ENCODE assay signal across 8 cellular contexts in the genomic region with DNA sequence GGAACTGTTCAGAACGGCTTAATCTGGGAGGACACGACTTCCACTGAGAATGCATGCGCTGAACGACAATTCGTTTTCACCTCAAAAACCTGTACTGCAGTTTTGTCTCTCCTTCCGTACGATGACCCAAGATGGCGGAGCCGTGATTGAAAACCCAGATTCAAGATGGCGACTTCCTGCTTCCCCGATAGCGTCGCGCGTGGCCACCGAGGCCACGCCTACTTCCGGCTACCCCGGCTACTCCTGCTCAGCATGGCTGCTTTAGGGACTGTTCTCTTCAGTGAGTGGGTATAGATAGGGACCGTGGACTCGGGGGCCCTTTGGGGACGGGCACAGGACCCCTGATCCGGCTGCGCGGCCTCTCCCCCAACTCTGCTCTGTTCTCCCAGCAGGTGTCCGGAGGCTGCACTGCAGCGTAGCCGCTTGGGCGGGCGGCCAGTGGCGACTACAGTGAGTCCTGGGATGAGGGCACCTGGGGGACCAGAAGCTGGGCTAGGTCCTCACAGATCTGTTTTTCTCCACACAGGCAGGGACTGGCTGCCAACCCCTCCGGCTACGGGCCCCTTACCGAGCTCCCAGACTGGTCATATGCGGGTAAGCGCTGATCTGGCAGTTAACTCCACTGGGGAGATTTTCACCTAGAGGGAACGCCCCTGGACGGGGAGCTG. TPM values are rescaled to one million over a fixed set of nuclear protein-coding genes. Genes with fewer than 3 reads are reported as not detected.
A peak's percentile ranks its signal among the peaks of the same experiment; 100 is the strongest.
DNase-seq lines count a peak whose midpoint lies in the region; ATAC-seq and TF ChIP-seq lines count a peak whose summit lies in the region.

A gene (plus strand): TSS at position 227 of the 668 bp plus-strand sequence. CDS start 26 bp downstream, at position 253.

- H3K27ac ChIP-seq in coronary artery (peak within 1 kb of the TSS; percentile 46 to 73), left lung (peak within 1 kb of the TSS; percentile 46 to 82)

- H3K27ac Mint-ChIP-seq in activated CD4-positive, alpha-beta T cell treated with anti-CD3 and anti-CD28 coated beads, Interleukin-2, amount 10 ng/mL, durations not matched to agents 24 days and 14 days = peak within 1 kb of the TSS; percentile 95

- H3K4me1 Mint-ChIP-seq in activated CD4-positive, alpha-beta T cell treated with anti-CD3 and anti-CD28 coated beads, Interleukin-2, amount 10 ng/mL, durations not matched to agents 24 days and 14 days = peaks cover 19% of the 10 kb centered on the region

- H3K36me3 ChIP-seq in BE2C = peaks cover 18% of the 10 kb centered on the region
- peaks cover 0 to 26% of the 10 kb centered on the region in 2 donors for H3K36me3 ChIP-seq in left lung

- peaks cover 33% of the 10 kb centered on the region for H3K36me3 Mint-ChIP-seq in activated CD4-positive, alpha-beta T cell treated with anti-CD3 and anti-CD28 coated beads, Interleukin-2, amount 10 ng/mL, durations not matched to agents 24 days and 14 days (ENCODE audit: low read depth)

- TF ChIP-seq CTCF in BE2C (IDR thresholded peaks at IDR 0.05; ENCODE audit: low read depth, low read length) (no peak), coronary artery (IDR thresholded peaks at IDR 0.05) (no peak), left lung (IDR thresholded peaks at IDR 0.05) (no peak)

- H3K9me3 ChIP-seq in BE2C (no peaks in the 10 kb centered on the region), left lung (no peaks in the 10 kb centered on the region)

- ATAC-seq in HG03442 (IDR thresholded peaks at IDR 0.05; ENCODE audit: unreplicated experiment) = peak; percentile 89
- peak; percentile 98 for ATAC-seq in left lung

- no peaks in the 10 kb centered on the region for H3K27me3 Mint-ChIP-seq in activated CD4-positive, alpha-beta T cell treated with anti-CD3 and anti-CD28 coated beads, Interleukin-2, amount 10 ng/mL, durations not matched to agents 24 days and 14 days

- H3K4me1 ChIP-seq in BE2C = 0 out of 2 replicates have a peak, but pooled peaks cover 3% of the 10 kb centered on the region
- H3K4me1 ChIP-seq in left lung = peaks cover 9 to 23% of the 10 kb centered on the region in 2 donors

- DNase-seq in BE2C (peak; percentile 91), GM19238 (ENCODE audit: insufficient read length, low spot score) (peak; percentile 84), NCI-H524 treated with DMSO at 0.1 percent for 48 hours (lab: John Stamatoyannopoulos, UW) (peak; percentile 85), coronary artery (ENCODE audit: low spot score) (peak; percentile 91), left lung (peak; percentile 92 to 96)
- DNase-seq in activated CD4-positive, alpha-beta T cell treated with anti-CD3 and anti-CD28 coated beads, Interleukin-2, amount 10 ng/mL, durations not matched to agents 24 days and 14 days = peak; percentile 96
- peak; percentile 82 to 84 for DNase-seq in stimulated activated CD4-positive, alpha-beta T cell treated with anti-CD3 and anti-CD28 coated beads, Interleukin-2, amount 100 ng/mL, for 48 hours

- peak within 1 kb of the TSS; percentile 98 for H3K4me3 ChIP-seq in BE2C (ENCODE audit: low read depth, low read length)
- peak within 1 kb of the TSS; percentile 78 for H3K4me3 ChIP-seq in coronary artery
- H3K4me3 ChIP-seq in left lung = peak within 1 kb of the TSS; percentile 80 to 91

- intact Hi-C loops in activated CD4-positive, alpha-beta T cell treated with anti-CD3 and anti-CD28 coated beads, Interleukin-2, amount 10 ng/mL, durations not matched to agents 24 days and 14 days (cut with micrococcal nuclease) = loop anchor here (1.0 to 2.0 kb wide), 4 partner anchors 42 to 259 kb away; a partner anchor contains a TSS
- intact Hi-C loops in left lung (cut with DNase I) = no loop called here

- peaks cover 5% of the 10 kb centered on the region for H3K9me3 Mint-ChIP-seq in activated CD4-positive, alpha-beta T cell treated with anti-CD3 and anti-CD28 coated beads, Interleukin-2, amount 10 ng/mL, durations not matched to agents 24 days and 14 days

- H3K27me3 ChIP-seq in BE2C (no peaks in the 10 kb centered on the region), left lung (no peaks in the 10 kb centered on the region)

- peak within 1 kb of the TSS; percentile 98 for H3K4me3 Mint-ChIP-seq in activated CD4-positive, alpha-beta T cell treated with anti-CD3 and anti-CD28 coated beads, Interleukin-2, amount 10 ng/mL, durations not matched to agents 24 days and 14 days

RNA-seq across cellular contexts. Expression of the gene that starts here (rescaled TPM):
- polyA plus RNA-seq in BE2C (2012; ENCODE audit: insufficient read depth, insufficient read length, low read depth) = 324 TPM
- 189 and 194 TPM in 2 replicates for total RNA-seq in activated CD4-positive, alpha-beta T cell treated with anti-CD3 and anti-CD28 coated beads, Interleukin-2, amount 10 ng/mL, durations not matched to agents 24 days and 14 days
- total RNA-seq in left lung = 10 to 100 TPM; 72.3 to 84.7 TPM

Comparison
In these comparisons a context has a peak if more than half of its experiments do, and no peak if none do; other contexts are left out.
1. Peak in every context shown above with its lines: DNase-seq, ATAC-seq, H3K4me3 ChIP-seq and H3K27ac ChIP-seq.